13 cellular contexts compared by ENCODE assay signal in genomic region chr12:52044284-52044983, GRCh38. TPM values are rescaled to one million over a fixed set of nuclear protein-coding genes. Genes with fewer than 3 reads are reported as not detected.
DNase-seq lines count a peak whose midpoint lies in the region; ATAC-seq and TF ChIP-seq lines count a peak whose summit lies in the region.
"Had no signal": no experiment of that assay in that cellular context is flagged by ENCODE, and none has a peak within 500 bp of the region (broad histone marks: within the 10 kb centered on the region; RNA-seq: fewer than 3 reads in every experiment).

No MANE protein-coding gene starts in this region.

- ATAC-seq in lung (ENCODE audit: insufficient read depth, low FRiP score) (no peak), GM21717 (IDR thresholded peaks at IDR 0.05; ENCODE audit: unreplicated experiment) (no peak)

- WGBS in lung, 2 donors: 52 to 78% methylated on average over 18 of the region's 18 CpGs

- no peaks in the 10 kb centered on the region for H3K36me3 ChIP-seq in duodenal mucosa (ENCODE audit: control insufficient read depth in 1 of 2, insufficient read depth in 2 of 2, low read length in 2 of 2)
- H3K36me3 ChIP-seq in lung (ENCODE audit: control insufficient read depth in 2 of 2, insufficient read depth in 2 of 2, low read length in 2 of 2): no peaks in the 10 kb centered on the region
- H3K36me3 ChIP-seq in stomach smooth muscle (ENCODE audit: control insufficient read depth in 2 of 2, insufficient read depth in 2 of 2, low read length in 2 of 2): no peaks in the 10 kb centered on the region

- TF ChIP-seq CTCF in LNCaP clone FGC (IDR thresholded peaks at IDR 0.05; ENCODE audit: control insufficient read depth, extremely low read depth, insufficient read depth) (no peak), lung (IDR thresholded peaks at IDR 0.05; ENCODE audit: control extremely low read depth, extremely low read depth) (no peak)

- H3K27me3 ChIP-seq in duodenal mucosa (ENCODE audit: control insufficient read depth in 1 of 2, insufficient read depth in 2 of 2, low read length in 2 of 2) (no peaks in the 10 kb centered on the region), lung (ENCODE audit: control insufficient read depth, insufficient read depth) (no peaks in the 10 kb centered on the region), stomach smooth muscle (ENCODE audit: control insufficient read depth in 1 of 2, insufficient read depth in 2 of 2, low read length in 2 of 2) (no peaks in the 10 kb centered on the region)
- H3K27me3 ChIP-seq: SJSA1 had no signal

- H3K9me3 ChIP-seq in duodenal mucosa (ENCODE audit: control insufficient read depth in 1 of 2, low read length in 2 of 2): no peaks in the 10 kb centered on the region
- H3K9me3 ChIP-seq in lung (ENCODE audit: control insufficient read depth in 2 of 2, insufficient read depth in 1 of 2, low read length in 1 of 2): peaks cover 0 to 2% of the 10 kb centered on the region in 2 donors
- H3K9me3 ChIP-seq in stomach smooth muscle (ENCODE audit: control insufficient read depth in 2 of 2, low read length in 2 of 2): no peaks in the 10 kb centered on the region
- H3K9me3 ChIP-seq: SJSA1 had no signal

- DNase-seq in LNCaP clone FGC (ENCODE audit: low read depth) (peak; percentile 80), lung (ENCODE audit: low spot score) (peak; percentile 52), NCI-H187 treated with DMSO at 0.1 percent for 48 hours (lab: John Stamatoyannopoulos, UW) (no peak), NCI-H2081 (lab: John Stamatoyannopoulos, UW) (no peak), RKO (ENCODE audit: low spot score) (no peak)
- DNase-seq: activated T-cell treated with anti-CD3 and anti-CD28 coated beads, Interleukin-2, amount 50 U/mL, for 48 hours; EL; NCI-H1105; stimulated activated CD4-positive, alpha-beta T cell treated with anti-CD3 and anti-CD28 coated beads, Interleukin-12 subunit alpha, Interleukin-12 subunit beta, amount 100 ng/mL, for 4 hours had no signal

- no peak overlapping the region for H3K4me3 ChIP-seq in LNCaP clone FGC (ENCODE audit: low read depth, low read length)
- no peak overlapping the region for H3K4me3 ChIP-seq in duodenal mucosa (ENCODE audit: low read depth in 1 of 2, low read length in 2 of 2)
- H3K4me3 ChIP-seq in lung: no peak overlapping the region
- peak overlapping the region; percentile 9 to 57 for H3K4me3 ChIP-seq in stomach smooth muscle (ENCODE audit: low read length in 2 of 2)
- H3K4me3 ChIP-seq: SJSA1 had no signal

- peak overlapping the region; percentile 57 for H3K27ac ChIP-seq in duodenal mucosa (ENCODE audit: low read depth, low read length)
- peak overlapping the region; percentile 91 to 92 for H3K27ac ChIP-seq in lung (ENCODE audit: low read depth in 1 of 2, low read length in 1 of 2)
- H3K27ac ChIP-seq in stomach smooth muscle (ENCODE audit: low read length): peak overlapping the region; percentile 95
- H3K27ac ChIP-seq: SJSA1 had no signal

- H3K9ac ChIP-seq in duodenal mucosa (ENCODE audit: low read depth in 1 of 2, low read length in 2 of 2) (peak overlapping the region in 1 of 2 donors; percentile 12), stomach smooth muscle (ENCODE audit: low read length in 2 of 2) (peak overlapping the region; percentile 43 to 74)

- H3K4me1 ChIP-seq in duodenal mucosa (ENCODE audit: control insufficient read depth in 1 of 2, insufficient read depth in 2 of 2, low read length in 2 of 2) (peaks cover 25 to 28% of the 10 kb centered on the region in 2 donors), lung (ENCODE audit: control insufficient read depth in 2 of 2, insufficient read depth in 2 of 2, low read length in 2 of 2) (peaks cover 21 to 43% of the 10 kb centered on the region in 2 donors), stomach smooth muscle (ENCODE audit: control insufficient read depth, insufficient read depth, low read length) (peaks cover 53% of the 10 kb centered on the region)
- H3K4me1 ChIP-seq: SJSA1 had no signal

RNA-seq across cellular contexts. Expression of gene NR4A1, which starts 6.8 kb away (rescaled TPM):
- 10 to 100 TPM; 56.8 to 77.9 TPM for total RNA-seq in lung
- 10 to 100 TPM; 45.1 to 67.3 TPM for polyA plus RNA-seq in lung

RNA-seq across cellular contexts. Expression of gene ATG101, which starts 25.3 kb away (rescaled TPM):
- 10 to 100 TPM; 22.1 to 37.2 TPM for total RNA-seq in lung
- polyA plus RNA-seq in lung: 10 to 100 TPM; 36.2 to 64.3 TPM

RNA-seq across cellular contexts. Expression of gene SMIM41, which starts 35.1 kb away (rescaled TPM):
- total RNA-seq in lung: 1 to 10 TPM; 2.2 to 6.5 TPM
- polyA plus RNA-seq in lung: 1 to 10 TPM; 1.9 to 7.6 TPM
- total RNA-seq: SJSA1 had no signal

RNA-seq across cellular contexts. Expression of gene TAMALIN, which starts 37.7 kb away (rescaled TPM):
- total RNA-seq in lung: 10 to 100 TPM; 31.4 to 84.0 TPM
- polyA plus RNA-seq in lung: 10 to 100 TPM; 52.9 to 68.0 TPM

Comparison
In these comparisons a context has a peak if more than half of its experiments do, and no peak if none do; other contexts are left out.
1. DNase-seq: peak in LNCaP clone FGC (single experiment) and lung (single experiment); none in NCI-H187 treated with DMSO at 0.1 percent for 48 hours (single experiment), NCI-H2081 (0 of 2) and RKO (single experiment).
2. H3K4me3 ChIP-seq: peak in stomach smooth muscle (2 of 2); none in LNCaP clone FGC (single experiment), duodenal mucosa (0 of 2) and lung (single experiment).
3. Peak in every context shown above with its lines, with median percentiles within 50 percentile points of each other: H3K27ac ChIP-seq.